In the genomic region with DNA sequence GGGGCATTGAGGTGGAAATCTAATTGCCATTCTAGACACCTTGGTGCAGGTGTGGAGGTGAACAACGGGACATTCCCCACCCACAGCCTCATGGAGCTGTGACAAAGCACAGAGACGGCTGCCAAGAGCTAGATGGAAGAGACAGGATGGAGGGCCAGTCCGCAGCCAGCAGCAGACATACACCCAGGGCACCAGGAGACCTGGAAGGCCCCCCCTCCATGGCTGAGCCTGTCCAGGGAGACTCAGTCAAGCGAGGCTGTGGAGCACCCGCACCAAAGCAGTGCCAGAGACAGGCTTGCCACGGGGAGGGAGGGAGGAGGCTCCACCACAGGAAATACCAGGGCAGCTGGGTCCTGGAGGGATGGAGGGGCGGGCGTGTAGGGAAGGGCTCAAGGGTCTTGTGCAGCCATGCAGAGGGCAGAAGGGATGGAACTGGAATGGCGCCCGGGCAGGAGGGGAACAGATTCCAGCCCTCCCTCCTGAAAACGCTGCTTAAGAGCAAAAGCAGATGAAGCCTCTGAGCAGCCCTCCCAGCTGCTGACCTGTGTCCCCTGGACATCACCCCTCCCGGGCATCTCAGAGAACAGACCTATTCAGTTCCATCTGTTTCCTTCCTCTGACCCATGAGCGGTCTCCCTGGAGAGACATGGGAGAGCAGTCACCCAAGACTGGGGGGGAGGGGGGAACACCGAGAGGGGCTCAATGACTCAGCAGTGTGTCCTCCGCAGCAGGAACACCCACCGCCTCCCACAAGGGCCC, we compare ENCODE assay signal across 9 cellular contexts. TPM values are rescaled to one million over a fixed set of nuclear protein-coding genes. Genes with fewer than 3 reads are reported as not detected.
A peak's percentile ranks its signal among the peaks of the same experiment; 100 is the strongest.
DNase-seq lines count a peak whose midpoint lies in the region; ATAC-seq and TF ChIP-seq lines count a peak whose summit lies in the region.
"Had no signal": no experiment of that assay in that cellular context is flagged by ENCODE, and none has a peak within 500 bp of the region (broad histone marks: within the 10 kb centered on the region; RNA-seq: fewer than 3 reads in every experiment).

No MANE protein-coding gene starts in this region.

- peaks cover 97% of the 10 kb centered on the region for H3K79me2 ChIP-seq in Karpas-422 (ENCODE audit: low read length)

- H2AFZ ChIP-seq in Karpas-422 (ENCODE audit: low read length): no peak overlapping the region

- H3K27me3 ChIP-seq in BLaER1 (no peaks in the 10 kb centered on the region), Karpas-422 (ENCODE audit: low read length) (no peaks in the 10 kb centered on the region), kidney epithelial cell (ENCODE audit: control insufficient read depth, insufficient read depth, low read length) (no peaks in the 10 kb centered on the region), stomach (no peaks in the 10 kb centered on the region)

- H3K27ac ChIP-seq in BLaER1: peak overlapping the region; percentile 79
- peak overlapping the region; percentile 88 for H3K27ac ChIP-seq in Karpas-422 (ENCODE audit: low read length)
- H3K27ac ChIP-seq in angular gyrus (ENCODE audit: low read depth, low read length): peak overlapping the region; percentile 37
- peak overlapping the region in 4 of 5 donors; percentile 20 to 71 (median 52) for H3K27ac ChIP-seq in stomach
- H3K27ac ChIP-seq: epithelial cell of prostate had no signal

- H3K9me2 ChIP-seq in Karpas-422 (replicated peaks; ENCODE audit: insufficient read depth, low read length): no peaks in the 10 kb centered on the region

- TF ChIP-seq POLR2A in stomach (IDR thresholded peaks at IDR 0.05): no peak

- H4K20me1 ChIP-seq in BLaER1: peaks cover 100% of the 10 kb centered on the region
- H4K20me1 ChIP-seq in Karpas-422 (ENCODE audit: insufficient read depth, low read depth, low read length): peaks cover 22% of the 10 kb centered on the region; the same call in 1 of the 2 replicates

- H3K9me3 ChIP-seq in BLaER1 (no peaks in the 10 kb centered on the region), Karpas-422 (ENCODE audit: low read length) (no peaks in the 10 kb centered on the region), stomach (no peaks in the 10 kb centered on the region)

- TF ChIP-seq CTCF in kidney epithelial cell (IDR thresholded peaks at IDR 0.05; ENCODE audit: insufficient read depth, low read length, poor library complexity, severe bottlenecking): no peak
- TF ChIP-seq CTCF in stomach (IDR thresholded peaks at IDR 0.05): no peak

- H3K4me3 ChIP-seq in BLaER1 (peak overlapping the region; percentile 24), Karpas-422 (ENCODE audit: low read length) (peak overlapping the region; percentile 56), kidney epithelial cell (ENCODE audit: low read depth, low read length) (peak overlapping the region; percentile 4), stomach (peak overlapping the region in 3 of 4 donors; percentile 6 to 13 (median 9))

- peak overlapping the region; percentile 54; the same call in 1 of the 2 replicates for H3K9ac ChIP-seq in BLaER1
- peak overlapping the region; percentile 69 for H3K9ac ChIP-seq in Karpas-422 (ENCODE audit: low read length)

- peaks cover 100% of the 10 kb centered on the region for H3K4me1 ChIP-seq in BLaER1
- peaks cover 63% of the 10 kb centered on the region for H3K4me1 ChIP-seq in Karpas-422 (ENCODE audit: low read length)
- peaks cover 33 to 75% (median 61%) of the 10 kb centered on the region in 4 donors for H3K4me1 ChIP-seq in stomach

- no peak for TF ChIP-seq EP300 in stomach (IDR thresholded peaks at IDR 0.05)

- H3K4me2 ChIP-seq in BLaER1 (peak overlapping the region; percentile 98), Karpas-422 (ENCODE audit: low read depth, low read length, poor library complexity, severe bottlenecking) (peak overlapping the region; percentile 76)

- intact Hi-C loops in stomach (cut with DNase I; ENCODE audit: low total_unique reads): no loop called here

- DNase-seq in Karpas-422 (peak; percentile 58), kidney epithelial cell (ENCODE audit: low read depth) (no peak), stomach (peak; percentile 36), DMS114 treated with DMSO at 0.1 percent for 48 hours (lab: John Stamatoyannopoulos, UW; ENCODE audit: unreplicated experiment) (no peak)

- H3K36me3 ChIP-seq in BLaER1 (peaks cover 12% of the 10 kb centered on the region), Karpas-422 (ENCODE audit: insufficient read depth, low read length) (0 out of 2 replicates have a peak, but pooled peaks cover 2% of the 10 kb centered on the region), kidney epithelial cell (ENCODE audit: control insufficient read depth, insufficient read depth, low read length) (no peaks in the 10 kb centered on the region), stomach (no peaks in the 10 kb centered on the region)

- ATAC-seq in GM21526 (IDR thresholded peaks at IDR 0.05; ENCODE audit: low FRiP score, unreplicated experiment) (no peak), HG03457 (IDR thresholded peaks at IDR 0.05; ENCODE audit: unreplicated experiment) (no peak)

- 20 to 36% (median 33%) methylated on average over 14 to 16 of the region's 16 CpGs for WGBS in stomach, 5 donors

RNA-seq across cellular contexts. Expression of a gene that starts 14.4 kb away (rescaled TPM):
- total RNA-seq in Karpas-422 (2014; rRNA removed; shearing (Covaris generic); ENCODE audit: low replicate concordance): 35.9 and 65.5 TPM in 2 replicates
- total RNA-seq in kidney epithelial cell (11.1 and 16.0 TPM in 2 replicates), stomach (10 to 100 TPM; 17.7 to 67.7 (median 26.1) TPM)
- 10 to 100 TPM; 15.6 to 20.2 (median 16.2) TPM for polyA plus RNA-seq in stomach

RNA-seq across cellular contexts. Expression of a gene that starts 38.6 kb away (rescaled TPM):
- total RNA-seq in Karpas-422 (2014; rRNA removed; shearing (Covaris generic); ENCODE audit: low replicate concordance): 0.71 TPM in 1 of 2 replicates, not detected in the other
- total RNA-seq in kidney epithelial cell (not detected in 2 replicates), stomach (not detected)
- polyA plus RNA-seq in stomach: not detected

RNA-seq across cellular contexts. Expression of a gene that starts 38.8 kb away (rescaled TPM):
- 4.7 and 15.1 TPM in 2 replicates for total RNA-seq in Karpas-422 (2014; rRNA removed; shearing (Covaris generic); ENCODE audit: low replicate concordance)
- 2.5 and 2.7 TPM in 2 replicates for total RNA-seq in kidney epithelial cell
- total RNA-seq in stomach: 10 to 100 TPM in 1 of 5 donors, 1 to 10 TPM in 3, not detected in 1; 2.6 to 40.3 (median 5.2) TPM
- polyA plus RNA-seq in stomach: 1 to 10 TPM; 2.4 to 3.9 (median 3.2) TPM

Comparison
In these comparisons a context has a peak if more than half of its experiments do, and no peak if none do; other contexts are left out.
1. H3K27ac ChIP-seq: peak in every context shown above with its lines; median percentile 88 in Karpas-422; 79 in BLaER1; 52 in stomach; 37 in angular gyrus.
2. H3K4me3 ChIP-seq: peak in every context shown above with its lines; median percentile 56 in Karpas-422; 24 in BLaER1; 9 in stomach; 4 in kidney epithelial cell.
3. DNase-seq: peak in Karpas-422 (single experiment) and stomach (single experiment); none in kidney epithelial cell (single experiment) and DMS114 treated with DMSO at 0.1 percent for 48 hours (single experiment).